ENCODE assay signal across 1 cellular context in the genomic region with DNA sequence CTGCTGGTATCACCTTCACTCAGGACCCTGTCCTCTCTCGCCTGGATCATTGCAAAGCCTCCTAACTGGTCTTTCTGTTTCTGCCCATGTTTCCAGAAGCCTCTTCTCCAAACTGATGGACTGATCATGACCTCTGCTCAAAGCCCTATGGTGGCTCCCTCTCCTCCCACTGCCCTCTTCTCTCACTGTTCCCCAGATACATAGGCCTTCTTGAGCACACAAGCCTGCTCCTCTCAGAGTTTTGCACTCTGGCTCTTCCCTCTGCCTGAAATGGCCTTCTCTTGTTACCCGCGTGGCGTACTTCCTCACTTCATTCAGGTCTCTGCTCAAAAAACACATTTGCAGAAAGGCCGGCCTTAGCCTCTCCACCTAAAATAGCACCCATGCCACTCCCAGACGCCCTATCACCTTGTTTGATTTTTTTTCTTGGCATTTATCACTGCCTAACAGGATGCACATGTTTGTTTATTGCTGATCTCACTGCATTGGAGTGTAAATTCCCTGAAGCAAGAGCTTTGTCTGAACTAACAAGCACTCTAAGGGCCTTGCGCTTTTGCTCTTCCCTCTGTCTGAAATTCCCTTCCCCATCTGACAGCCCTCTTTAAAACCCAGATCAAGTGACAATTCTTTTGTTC.
TF ChIP-seq lines count a peak whose summit lies in the region.

No MANE protein-coding gene starts in this region.

TF ChIP-seq in A549, 52 proteins besides CTCF, POLR2A, EP300 and RAD21 (continued from another document):
- TF ChIP-seq BCL3 (IDR thresholded peaks at IDR 0.05) (peak; percentile 68; the same call in 1 of the 3 replicates), RARB (CRISPR knock-in tag; IDR thresholded peaks at IDR 0.05) (no peak), HOXB13 (CRISPR knock-in tag; IDR thresholded peaks at IDR 0.05; ENCODE audit: low read depth) (no peak)
